In the genomic region with DNA sequence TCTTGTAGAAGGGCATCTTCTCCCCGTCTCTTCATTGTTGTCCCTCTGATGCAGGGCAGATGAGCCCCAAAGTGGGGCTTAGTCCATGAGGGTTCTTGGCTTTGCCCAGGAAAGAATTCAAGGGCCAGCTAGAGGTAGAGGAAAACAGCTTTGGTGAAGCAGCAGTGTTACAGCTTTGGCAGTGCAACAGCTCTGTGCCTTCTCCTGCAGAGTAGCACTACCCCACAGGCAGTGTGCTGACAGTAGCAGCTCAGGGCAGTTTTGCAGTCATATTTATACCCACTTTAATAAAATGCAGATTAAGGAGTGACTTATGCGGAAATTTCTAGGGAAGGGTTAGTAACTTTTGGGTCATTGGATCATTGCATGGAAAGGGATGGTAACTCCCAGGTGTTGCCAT, we compare ENCODE assay signal across 19 cellular contexts. TPM values are rescaled to one million over a fixed set of nuclear protein-coding genes. Genes with fewer than 3 reads are reported as not detected.
A peak's percentile ranks its signal among the peaks of the same experiment; 100 is the strongest.
DNase-seq lines count a peak whose midpoint lies in the region; ATAC-seq and TF ChIP-seq lines count a peak whose summit lies in the region.
"Had no signal": no experiment of that assay in that cellular context is flagged by ENCODE, and none has a peak within 500 bp of the region (broad histone marks: within the 10 kb centered on the region; RNA-seq: fewer than 3 reads in every experiment).

No MANE protein-coding gene starts in this region.

- POLR2A ChIA-PET in HEK293 (lab: Yijun Ruan, JAX) = no interaction called here
- POLR2A ChIA-PET in Panc1 (lab: Charles Lee) = no interaction called here

- TF ChIP-seq CTCF in HEK293 (tag by site-specific recombination; IDR thresholded peaks at IDR 0.05) (no peak), Panc1 (IDR thresholded peaks at IDR 0.05) (no peak)

- CTCF ChIA-PET in HEK293 (lab: Yijun Ruan, JAX) = no interaction called here
- CTCF ChIA-PET in Panc1 (lab: Charles Lee) = no interaction called here

- H3K4me1 ChIP-seq in HEK293 (ENCODE audit: control insufficient read depth, insufficient read depth, low read length) = no peaks in the 10 kb centered on the region
- no peaks in the 10 kb centered on the region for H3K4me1 ChIP-seq in Panc1 (ENCODE audit: control insufficient read depth, insufficient read depth, low read length)
- H3K4me1 ChIP-seq: BE2C had no signal

- H3K27me3 ChIP-seq in Panc1 (ENCODE audit: control insufficient read depth, insufficient read depth, low read length) = no peaks in the 10 kb centered on the region; the same call in 1 of the 2 replicates
- H3K27me3 ChIP-seq: BE2C had no signal

- DNase-seq in Right ventricle myocardium superior = no peak
- no peak for DNase-seq in cardiac septum (ENCODE audit: low spot score)
- DNase-seq in Panc1 (ENCODE audit: low read depth, low spot score) = no peak
- DNase-seq in activated gamma-delta T cell (lab: John Stamatoyannopoulos, UW) = no peak
- no peak for DNase-seq in HK-2 (ENCODE audit: unreplicated experiment)
- no peak for DNase-seq in NCI-H526 (lab: John Stamatoyannopoulos, UW)
- DNase-seq: ACHN; BE2C; C1 segment of cervical spinal cord; CD4-positive, CD25-positive, alpha-beta regulatory T cell; CD8-positive, alpha-beta memory T cell; COR-L47; DMS79; GF-D8; GOT3; H7 had no signal

- ATAC-seq in Right ventricle myocardium superior (ENCODE audit: poor library complexity) (peak; percentile 58), Panc1 (peak; percentile 46; the same call in 1 of the 2 replicates)
- ATAC-seq: HCT116, HepG2 had no signal

- no peaks in the 10 kb centered on the region for H3K9me3 ChIP-seq in HEK293 (ENCODE audit: control insufficient read depth, insufficient read depth, low read depth, low read length)
- H3K9me3 ChIP-seq in Panc1 (ENCODE audit: control insufficient read depth, insufficient read depth, low read depth, low read length) = no peaks in the 10 kb centered on the region
- H3K9me3 ChIP-seq: BE2C had no signal

- no TSS peak for BruUV-seq in Panc1 (replicated peaks; lab: Mats Ljungman, UMichigan)

- H3K36me3 ChIP-seq in HEK293 (ENCODE audit: control insufficient read depth in 2 of 2, insufficient read depth in 1 of 2, low read length in 2 of 2) (no peaks in the 10 kb centered on the region), Panc1 (ENCODE audit: control insufficient read depth, insufficient read depth, low read length) (no peaks in the 10 kb centered on the region)
- H3K36me3 ChIP-seq: BE2C had no signal

- intact Hi-C loops in Right ventricle myocardium superior (cut with DNase I) = no loop called here
- intact Hi-C loops in cardiac septum (cut with DNase I) = no loop called here
- intact Hi-C loops in Panc1 (cut with micrococcal nuclease; ENCODE audit: unreplicated experiment) = no loop called here

- H3K4me3 ChIP-seq in HEK293 (ENCODE audit: low read depth, low read length) (no peak overlapping the region), Panc1 (ENCODE audit: low read depth in 2 of 2, low read length in 2 of 2) (no peak overlapping the region)

- H3K27ac ChIP-seq in HEK293 (ENCODE audit: extremely low read depth, low read depth, low read length) = no peak overlapping the region
- H3K27ac ChIP-seq in Panc1 (ENCODE audit: low read length) = no peak overlapping the region

- in situ Hi-C loops in Panc1 (cut with HindIII; ENCODE audit: low pct_unique_long_range_greater_than_20kb, low sequenced_read_pairs) = no loop called here

TF ChIP-seq in HEK293, 187 proteins besides CTCF, POLR2A, EP300 and RAD21:
- TF ChIP-seq GLIS1 (tag by site-specific recombination; IDR thresholded peaks at IDR 0.05) (peak; percentile 24; the same call in 1 of the 2 replicates), ZNF202 (tag by site-specific recombination; IDR thresholded peaks at IDR 0.05; ENCODE audit: borderline replicate concordance) (no peak)

RNA-seq across cellular contexts. Expression of a gene that starts 15.9 kb away (rescaled TPM):
- total RNA-seq in Right ventricle myocardium superior = 40.2 TPM
- total RNA-seq in cardiac septum = 32.9 TPM
- 5.0 TPM for total RNA-seq in Panc1 (2021; ENCODE audit: unreplicated experiment)
- 4.0 TPM for polyA plus RNA-seq in Panc1 (2012; ENCODE audit: insufficient read length)
